Comparison of ENCODE assay signal across 9 cellular contexts in genomic region chr10:133536198-133536597, GRCh38. TPM values are rescaled to one million over a fixed set of nuclear protein-coding genes. Genes with fewer than 3 reads are reported as not detected.
"Had no signal": no experiment of that assay in that cellular context is flagged by ENCODE, and none has a peak within 500 bp of the region (broad histone marks: within the 10 kb centered on the region; RNA-seq: fewer than 3 reads in every experiment).

No MANE protein-coding gene starts in this region.

- H3K4me3 ChIP-seq: GM12878 had no signal

- FAIRE-seq: G401.6, GM12878, GM12891, GM12892, GM18507, GM19239 had no signal

- ATAC-seq: GM12878 had no signal

- DNase-seq: GDM1, GF-D8 had no signal

RNA-seq across cellular contexts. Expression of gene SYCE1, which starts 29.2 kb away (rescaled TPM):
- total RNA-seq: G401, GM12878 had no signal
